ENCODE assay signal across 8 cellular contexts in the genomic region with DNA sequence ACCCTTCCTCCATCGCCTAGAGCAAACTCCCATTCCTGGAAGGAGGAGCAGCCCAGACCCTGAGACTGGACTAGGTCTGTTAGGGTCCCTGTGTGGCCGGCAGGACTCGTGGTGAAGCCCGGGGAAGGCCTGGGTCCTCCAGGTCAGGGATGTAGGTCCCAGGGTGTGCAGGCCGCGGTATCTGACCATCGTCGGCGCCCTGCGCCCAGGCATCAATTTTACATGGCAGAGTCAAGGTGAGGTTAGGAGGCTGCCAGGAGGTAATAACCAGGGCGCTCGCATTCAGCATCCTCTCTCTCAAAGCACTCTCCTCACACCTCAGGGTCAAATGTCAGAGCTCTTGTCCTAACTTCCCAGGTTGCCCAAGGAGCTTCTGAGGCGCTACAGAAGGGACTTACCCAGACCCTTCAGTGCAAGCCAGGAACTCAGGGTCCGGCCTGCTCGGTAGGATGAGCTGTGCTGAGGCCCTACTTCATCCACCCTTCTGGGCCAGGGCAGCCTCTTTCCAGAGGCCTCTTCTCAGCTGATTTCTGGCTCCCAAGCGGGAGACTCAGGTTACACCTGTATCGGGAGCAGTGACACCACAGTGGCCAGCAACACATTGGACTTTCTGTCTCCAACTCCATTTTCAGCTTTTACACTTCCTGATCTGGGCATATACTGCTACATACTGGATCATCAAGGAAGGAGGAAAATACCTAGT. TPM values are rescaled to one million over a fixed set of nuclear protein-coding genes. Genes with fewer than 3 reads are reported as not detected.
DNase-seq lines count a peak whose midpoint lies in the region; ATAC-seq and TF ChIP-seq lines count a peak whose summit lies in the region.

No MANE protein-coding gene starts in this region.

- POLR2A ChIA-PET in activated CD8-positive, alpha-beta T cell treated with anti-CD3 and anti-CD28 coated beads for 36 hours (lab: Charles Lee) = interaction anchor here (0.7 to 15.2 kb wide), 14 partner anchors 9 to 222 kb away, joined by 3 to 331 read pairs (median 4); a partner anchor contains a TSS

- H3K4me1 Mint-ChIP-seq in T-helper 1 cell treated with Interleukin-12 subunit alpha and Interleukin-12 subunit beta and Interleukin-4 antibody, amounts not matched to agents 30 μg/mL and 1 μg/mL, for 36 hours (ENCODE audit: low read depth) = peaks cover 31% of the 10 kb centered on the region
- H3K4me1 Mint-ChIP-seq in activated CD8-positive, alpha-beta T cell treated with anti-CD3 and anti-CD28 coated beads for 36 hours (ENCODE audit: low read depth) = peaks cover 24% of the 10 kb centered on the region

- no peaks in the 10 kb centered on the region for H3K36me3 Mint-ChIP-seq in T-helper 1 cell treated with Interleukin-12 subunit alpha and Interleukin-12 subunit beta and Interleukin-4 antibody, amounts not matched to agents 30 μg/mL and 1 μg/mL, for 36 hours (ENCODE audit: low read depth)
- H3K36me3 Mint-ChIP-seq in activated CD8-positive, alpha-beta T cell treated with anti-CD3 and anti-CD28 coated beads for 36 hours (ENCODE audit: low read depth) = no peaks in the 10 kb centered on the region

- H3K9me3 ChIP-seq in stomach smooth muscle (ENCODE audit: control insufficient read depth in 2 of 2, low read length in 2 of 2) = no peaks in the 10 kb centered on the region

- CTCF ChIA-PET in activated CD8-positive, alpha-beta T cell treated with anti-CD3 and anti-CD28 coated beads for 36 hours (lab: Charles Lee) = interaction anchor here (0.7 to 5.3 kb wide), 25 partner anchors 8 to 218 kb away, joined by 3 to 221 read pairs (median 7); a partner anchor contains a TSS

- intact Hi-C loops in activated CD8-positive, alpha-beta T cell treated with anti-CD3 and anti-CD28 coated beads for 36 hours (cut with micrococcal nuclease) = no loop called here

- H3K4me3 Mint-ChIP-seq in T-helper 1 cell treated with Interleukin-12 subunit alpha and Interleukin-12 subunit beta and Interleukin-4 antibody, amounts not matched to agents 30 μg/mL and 1 μg/mL, for 36 hours = peak overlapping the region; percentile 92
- H3K4me3 Mint-ChIP-seq in activated CD8-positive, alpha-beta T cell treated with anti-CD3 and anti-CD28 coated beads for 36 hours = peak overlapping the region; percentile 89

- H3K4me3 ChIP-seq in iPS-11a (ENCODE audit: low read depth, low read length) = peak overlapping the region; percentile 67
- H3K4me3 ChIP-seq in stomach smooth muscle (ENCODE audit: low read length in 2 of 2) = peak overlapping the region; percentile 83 to 93

- DNase-seq in T-helper 1 cell (no peak), NCI-H1048 (lab: John Stamatoyannopoulos, UW) (no peak)
- DNase-seq in activated CD8-positive, alpha-beta T cell treated with anti-CD3 and anti-CD28 coated beads for 36 hours = no peak

- peak overlapping the region; percentile 73 to 90 for H3K9ac ChIP-seq in stomach smooth muscle (ENCODE audit: low read length in 2 of 2)

- ATAC-seq in activated CD8-positive, alpha-beta T cell treated with anti-CD3 and anti-CD28 coated beads for 36 hours = no peak
- ATAC-seq in HG02798 (IDR thresholded peaks at IDR 0.05; ENCODE audit: poor library complexity, unreplicated experiment) = no peak
- ATAC-seq in HG02610 (IDR thresholded peaks at IDR 0.05; ENCODE audit: unreplicated experiment) = no peak

- H3K27me3 ChIP-seq in stomach smooth muscle (ENCODE audit: control insufficient read depth in 1 of 2, insufficient read depth in 2 of 2, low read length in 2 of 2) = no peaks in the 10 kb centered on the region

- no peaks in the 10 kb centered on the region for H3K27me3 Mint-ChIP-seq in T-helper 1 cell treated with Interleukin-12 subunit alpha and Interleukin-12 subunit beta and Interleukin-4 antibody, amounts not matched to agents 30 μg/mL and 1 μg/mL, for 36 hours (ENCODE audit: low read depth)
- no peaks in the 10 kb centered on the region for H3K27me3 Mint-ChIP-seq in activated CD8-positive, alpha-beta T cell treated with anti-CD3 and anti-CD28 coated beads for 36 hours

- peak overlapping the region; percentile 87 for H3K27ac ChIP-seq in stomach smooth muscle (ENCODE audit: low read length)

- H3K36me3 ChIP-seq in stomach smooth muscle (ENCODE audit: control insufficient read depth in 2 of 2, insufficient read depth in 2 of 2, low read length in 2 of 2) = no peaks in the 10 kb centered on the region

- TF ChIP-seq CTCF in activated CD8-positive, alpha-beta T cell treated with anti-CD3 and anti-CD28 coated beads for 36 hours (IDR thresholded peaks at IDR 0.05) = no peak

- H3K4me1 ChIP-seq in stomach smooth muscle (ENCODE audit: control insufficient read depth, insufficient read depth, low read length) = peaks cover 22% of the 10 kb centered on the region

- H3K27ac Mint-ChIP-seq in T-helper 1 cell treated with Interleukin-12 subunit alpha and Interleukin-12 subunit beta and Interleukin-4 antibody, amounts not matched to agents 30 μg/mL and 1 μg/mL, for 36 hours = peak overlapping the region; percentile 97
- H3K27ac Mint-ChIP-seq in activated CD8-positive, alpha-beta T cell treated with anti-CD3 and anti-CD28 coated beads for 36 hours = peak overlapping the region; percentile 98

- H3K9me3 Mint-ChIP-seq in T-helper 1 cell treated with Interleukin-12 subunit alpha and Interleukin-12 subunit beta and Interleukin-4 antibody, amounts not matched to agents 30 μg/mL and 1 μg/mL, for 36 hours = no peaks in the 10 kb centered on the region
- H3K9me3 Mint-ChIP-seq in activated CD8-positive, alpha-beta T cell treated with anti-CD3 and anti-CD28 coated beads for 36 hours = no peaks in the 10 kb centered on the region

RNA-seq across cellular contexts. Expression of a gene that starts 0.6 kb away (rescaled TPM):
- total RNA-seq in activated CD8-positive, alpha-beta T cell treated with anti-CD3 and anti-CD28 coated beads for 36 hours = under 1 TPM; 0.77 to 0.96 TPM

RNA-seq across cellular contexts. Expression of a gene that starts 9.0 kb away (rescaled TPM):
- 10 to 100 TPM; 18.7 to 19.3 TPM for total RNA-seq in activated CD8-positive, alpha-beta T cell treated with anti-CD3 and anti-CD28 coated beads for 36 hours
